Comparison of ENCODE assay signal across 12 cellular contexts in the genomic region with DNA sequence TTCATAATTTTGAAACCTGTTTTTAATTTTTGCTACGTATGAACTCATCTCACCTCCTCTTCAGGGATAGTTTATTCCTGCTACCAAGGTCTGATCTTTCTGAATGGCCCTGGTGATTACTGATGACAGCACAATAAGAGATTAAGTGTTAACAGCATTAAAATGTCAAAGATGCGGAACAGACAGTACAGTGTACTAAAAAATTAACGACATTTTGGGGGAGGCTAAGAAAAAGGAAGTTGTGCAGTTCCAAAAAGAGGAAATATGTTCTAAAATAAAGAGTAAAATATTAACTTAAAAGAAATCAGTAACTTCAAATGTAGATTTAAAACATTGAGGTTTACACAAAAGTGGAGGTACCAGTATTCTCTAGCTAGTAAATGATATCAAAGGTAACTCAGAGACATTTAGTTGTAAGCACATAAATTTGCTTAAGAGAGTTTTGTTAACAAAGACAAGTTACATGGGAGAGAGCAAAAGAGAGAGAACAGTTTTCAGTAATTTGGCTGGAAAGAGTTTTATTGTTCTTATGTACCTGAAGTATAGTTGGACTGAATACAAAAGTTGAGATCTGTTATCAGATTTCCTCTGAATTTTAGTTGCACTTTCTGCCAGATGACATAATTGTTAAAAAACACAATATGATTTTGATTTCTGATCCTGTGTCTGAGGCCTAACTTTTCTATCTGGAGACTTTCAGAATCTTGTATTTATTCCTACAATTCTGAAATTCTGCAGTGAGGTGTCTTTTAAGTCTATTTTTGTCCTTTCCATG. TPM values are rescaled to one million over a fixed set of nuclear protein-coding genes. Genes with fewer than 3 reads are reported as not detected.
A peak's percentile ranks its signal among the peaks of the same experiment; 100 is the strongest.
DNase-seq lines count a peak whose midpoint lies in the region; ATAC-seq, FAIRE-seq and TF ChIP-seq lines count a peak whose summit lies in the region.
"Had no signal": no experiment of that assay in that cellular context is flagged by ENCODE, and none has a peak within 500 bp of the region (broad histone marks: within the 10 kb centered on the region; RNA-seq: fewer than 3 reads in every experiment).

No MANE protein-coding gene starts in this region.

- H3K9me3 ChIP-seq in OCI-LY1 (ENCODE audit: low read length) (no peaks in the 10 kb centered on the region), gastrocnemius medialis (no peaks in the 10 kb centered on the region)

- H3K4me2 ChIP-seq in OCI-LY1 (ENCODE audit: low read length): peak overlapping the region; percentile 58

- peak overlapping the region; percentile 53 for H2AFZ ChIP-seq in OCI-LY1 (ENCODE audit: low read length)

- in situ Hi-C loops in gastrocnemius medialis (cut with MboI; ENCODE audit: low sequenced_read_pairs in 4 of 4): no loop called here

- H3K27me3 ChIP-seq in OCI-LY1 (ENCODE audit: insufficient read depth, low read length) (no peaks in the 10 kb centered on the region), gastrocnemius medialis (no peaks in the 10 kb centered on the region)
- H3K27me3 ChIP-seq: foreskin keratinocyte had no signal

- H3F3A ChIP-seq in OCI-LY1 (ENCODE audit: insufficient read depth, low read length): no peaks in the 10 kb centered on the region; the same call in 1 of the 2 replicates

- H3K27ac ChIP-seq in OCI-LY1 (ENCODE audit: low read depth, low read length, poor library complexity, severe bottlenecking) (peak overlapping the region; percentile 95), gastrocnemius medialis (peak overlapping the region in 3 of 4 donors; percentile 62 to 65 (median 64))
- H3K27ac ChIP-seq: foreskin keratinocyte had no signal

- peaks cover 68% of the 10 kb centered on the region for H3K4me1 ChIP-seq in OCI-LY1 (ENCODE audit: insufficient read depth, low read length, severe bottlenecking)
- H3K4me1 ChIP-seq in gastrocnemius medialis: peaks cover 0 to 6% of the 10 kb centered on the region in 2 donors
- H3K4me1 ChIP-seq: foreskin keratinocyte had no signal

- TF ChIP-seq POLR2A in gastrocnemius medialis (IDR thresholded peaks at IDR 0.05): no peak

- H3K9ac ChIP-seq in OCI-LY1 (ENCODE audit: low read length): peak overlapping the region; percentile 67

- intact Hi-C loops in gastrocnemius medialis (cut with DNase I; ENCODE audit: low total_unique reads): no loop called here

- no peaks in the 10 kb centered on the region for H3K9me2 ChIP-seq in OCI-LY1 (ENCODE audit: low read depth, low read length)

- DNase-seq in GM19239 (ENCODE audit: insufficient read length, low spot score) (no peak), dermis blood vessel endothelial cell (peak; percentile 28), gastrocnemius medialis (no peak), HuH-7.5 (ENCODE audit: low spot score) (no peak), NCI-H748 (lab: John Stamatoyannopoulos, UW; ENCODE audit: unreplicated experiment) (no peak)
- DNase-seq in stimulated activated CD4-positive, alpha-beta T cell treated with anti-CD3 and anti-CD28 coated beads, Interleukin-1b, Interleukin-23, amount 100 ng/mL, for 48 hours: no peak
- DNase-seq: foreskin keratinocyte, NCI-H1694 treated with DMSO at 0.1 percent for 48 hours, nucleus accumbens had no signal

- FAIRE-seq in GM19239 (lab: Jason Lieb, UNC): peak; percentile 91
- FAIRE-seq: TTC549 had no signal

- TF ChIP-seq CTCF in OCI-LY1 (IDR thresholded peaks at IDR 0.05; ENCODE audit: low read length) (no peak), gastrocnemius medialis (IDR thresholded peaks at IDR 0.05 in 4 of 5, conservative IDR thresholded peaks at IDR 0.05 in 1 of 5) (no peak)

- H3K36me3 ChIP-seq in OCI-LY1 (ENCODE audit: insufficient read depth, low read length) (no peaks in the 10 kb centered on the region), gastrocnemius medialis (no peaks in the 10 kb centered on the region)

- ATAC-seq in gastrocnemius medialis (peak in 1 of 2 donors; percentile 36), GM19324 (IDR thresholded peaks at IDR 0.05; ENCODE audit: low FRiP score, unreplicated experiment) (no peak)
- ATAC-seq: foreskin keratinocyte had no signal

- H3K79me2 ChIP-seq in OCI-LY1 (ENCODE audit: insufficient read depth, low read length): peaks cover 6% of the 10 kb centered on the region

- H3K4me3 ChIP-seq in OCI-LY1 (ENCODE audit: low read depth, low read length, poor library complexity, severe bottlenecking) (peak overlapping the region; percentile 17), gastrocnemius medialis (no peak overlapping the region)

- H4K20me1 ChIP-seq in OCI-LY1 (ENCODE audit: insufficient read depth, low read length): no peaks in the 10 kb centered on the region

RNA-seq across cellular contexts. Expression of gene CLECL1, which starts 4.2 kb away (rescaled TPM):
- not detected in 2 replicates for total RNA-seq in dermis blood vessel endothelial cell
- not detected for total RNA-seq in gastrocnemius medialis
- total RNA-seq: foreskin keratinocyte had no signal

RNA-seq across cellular contexts. Expression of gene CD69, which starts 23.6 kb away (rescaled TPM):
- 0.23 and 1.5 TPM in 2 replicates for total RNA-seq in dermis blood vessel endothelial cell
- total RNA-seq in gastrocnemius medialis: under 1 TPM in 3 of 4 donors, not detected in 1; 0.41 to 0.72 (median 0.51) TPM
- total RNA-seq: foreskin keratinocyte had no signal
